ENCODE assay signal across 1 cellular context in genomic region chr9:92609142-92609500, GRCh38.
TF ChIP-seq lines count a peak whose summit lies in the region.

No MANE protein-coding gene starts in this region.

TF ChIP-seq in H1, 55 proteins besides CTCF, POLR2A, EP300 and RAD21 (continued from another document):
- TF ChIP-seq ATF2 (IDR thresholded peaks at IDR 0.05; ENCODE audit: low read length) = no peak
- no peak for TF ChIP-seq RNF2 (IDR thresholded peaks at IDR 0.05; ENCODE audit: borderline replicate concordance, low read depth, low read length, missing control alignments, poor library complexity, severe bottlenecking)
- no peak for TF ChIP-seq BCL11A (IDR thresholded peaks at IDR 0.05; ENCODE audit: low read depth in 2 of 2, low read length in 2 of 2)
- no peak for TF ChIP-seq SUZ12 (IDR thresholded peaks at IDR 0.05; ENCODE audit: low read length)
- no peak for TF ChIP-seq SIN3A (conservative IDR thresholded peaks at IDR 0.05 in 1 of 2, IDR thresholded peaks at IDR 0.05 in 1 of 2; ENCODE audit: low read depth in 1 of 2, low read length in 2 of 2)
- no peak for TF ChIP-seq GABPA (IDR thresholded peaks at IDR 0.05; ENCODE audit: borderline replicate concordance, insufficient read depth, low read length)
TF ChIP-seq in H1: peak in this region for 0.
